ENCODE assay signal across 20 cellular contexts in genomic region chr3:178451799-178452198, GRCh38.
"Had no signal": no experiment of that assay in that cellular context is flagged by ENCODE, and none has a peak within 500 bp of the region (broad histone marks: within the 10 kb centered on the region; RNA-seq: fewer than 3 reads in every experiment).

No MANE protein-coding gene starts in this region.

- H3K9me3 ChIP-seq: esophagus squamous epithelium, left lung, pancreas, sigmoid colon, spleen, suprapubic skin, upper lobe of left lung had no signal

- H3K4me3 Mint-ChIP-seq: activated CD4-positive, alpha-beta T cell treated with anti-CD3 and anti-CD28 coated beads, Interleukin-2, amount 10 ng/mL, durations not matched to agents 24 days and 14 days; activated T-helper 17 cell treated with anti-CD3 and anti-CD28 coated beads, Interleukin-2, amount 50 U/mL, for 72 hours; central memory CD8-positive, alpha-beta T cell; naive B cell; stimulated activated naive CD8-positive, alpha-beta T cell treated with anti-CD3 and anti-CD28 coated beads, Interleukin-15, Interleukin-2, amounts not matched to agents 100 ng/mL and 50 ng/mL, for 24 hours had no signal

- ATAC-seq: activated T-helper 17 cell treated with anti-CD3 and anti-CD28 coated beads, Interleukin-2, amount 50 U/mL, for 72 hours; left lung; pancreas had no signal

- H2AFZ ChIP-seq: hepatocyte had no signal

- H3K27ac ChIP-seq: brain microvascular endothelial cell, coronary artery, esophagus squamous epithelium, hepatocyte, left lung, pancreas, sigmoid colon, spleen, suprapubic skin, upper lobe of left lung had no signal

- H3K4me1 ChIP-seq: left lung, upper lobe of left lung had no signal

- H3K4me3 ChIP-seq: coronary artery, esophagus squamous epithelium, hepatocyte, left lung, pancreas, sigmoid colon, spleen, suprapubic skin, upper lobe of left lung had no signal

- H3K27me3 ChIP-seq: brain microvascular endothelial cell, esophagus squamous epithelium, hepatocyte, left lung, pancreas, sigmoid colon, spleen, suprapubic skin, upper lobe of left lung had no signal

- H3K9me3 Mint-ChIP-seq: activated CD4-positive, alpha-beta T cell treated with anti-CD3 and anti-CD28 coated beads, Interleukin-2, amount 10 ng/mL, durations not matched to agents 24 days and 14 days; activated T-helper 17 cell treated with anti-CD3 and anti-CD28 coated beads, Interleukin-2, amount 50 U/mL, for 72 hours; central memory CD8-positive, alpha-beta T cell; naive B cell; stimulated activated naive CD8-positive, alpha-beta T cell treated with anti-CD3 and anti-CD28 coated beads, Interleukin-15, Interleukin-2, amounts not matched to agents 100 ng/mL and 50 ng/mL, for 24 hours had no signal

- H3K4me1 Mint-ChIP-seq: activated CD4-positive, alpha-beta T cell treated with anti-CD3 and anti-CD28 coated beads, Interleukin-2, amount 10 ng/mL, durations not matched to agents 24 days and 14 days; activated T-helper 17 cell treated with anti-CD3 and anti-CD28 coated beads, Interleukin-2, amount 50 U/mL, for 72 hours; central memory CD8-positive, alpha-beta T cell; naive B cell had no signal

- H3K36me3 ChIP-seq: brain microvascular endothelial cell, esophagus squamous epithelium, left lung, pancreas, sigmoid colon, spleen, suprapubic skin, upper lobe of left lung had no signal

- DNase-seq: activated CD4-positive, alpha-beta T cell treated with anti-CD3 and anti-CD28 coated beads, Interleukin-2, amount 10 ng/mL, durations not matched to agents 24 days and 14 days; activated CD4-positive, CD25-positive, alpha-beta regulatory T cell; activated CD8-positive, alpha-beta memory T cell treated with anti-CD3 and anti-CD28 coated beads for 24 hours; activated naive CD4-positive, alpha-beta T cell treated with Interleukin-2 at 50 U/mL for 16 hours; anterior cingulate cortex; brain microvascular endothelial cell; esophagus squamous epithelium; left lung; mammary epithelial cell; naive B cell; sigmoid colon; spleen; upper lobe of left lung had no signal

- H3K79me2 ChIP-seq: hepatocyte had no signal

- H3K4me2 ChIP-seq: hepatocyte had no signal

- H3K36me3 Mint-ChIP-seq: naive B cell had no signal

- H3K27ac Mint-ChIP-seq: activated CD4-positive, alpha-beta T cell treated with anti-CD3 and anti-CD28 coated beads, Interleukin-2, amount 10 ng/mL, durations not matched to agents 24 days and 14 days; activated T-helper 17 cell treated with anti-CD3 and anti-CD28 coated beads, Interleukin-2, amount 50 U/mL, for 72 hours; naive B cell; stimulated activated naive CD8-positive, alpha-beta T cell treated with anti-CD3 and anti-CD28 coated beads, Interleukin-15, Interleukin-2, amounts not matched to agents 100 ng/mL and 50 ng/mL, for 24 hours had no signal
